In genomic region chr17:38729886-38730525, GRCh38 we compare ENCODE assay signal across 8 cellular contexts. TPM values are rescaled to one million over a fixed set of nuclear protein-coding genes. Genes with fewer than 3 reads are reported as not detected.
DNase-seq lines count a peak whose midpoint lies in the region; ATAC-seq and TF ChIP-seq lines count a peak whose summit lies in the region.

CISD3 (plus strand) TSS chr17:38730341; CDS start chr17:38730359, 18 bp downstream.

- ATAC-seq in aorta (ENCODE audit: low FRiP score): peak; percentile 93

- H3K4me3 ChIP-seq in GM08714 (ENCODE audit: low read length) (peak within 1 kb of the TSS; percentile 80), HFF-Myc (replicated peaks; ENCODE audit: low read depth, low read length) (peak within 1 kb of the TSS; percentile 83), aorta (ENCODE audit: low read length in 2 of 2) (peak within 1 kb of the TSS; percentile 50 to 69)

- TF ChIP-seq CTCF in HFF-Myc (IDR thresholded peaks at IDR 0.05; ENCODE audit: low read depth, low read length, missing control alignments): peak; percentile 24

- H3K27me3 ChIP-seq in aorta (ENCODE audit: control insufficient read depth in 1 of 2, insufficient read depth in 2 of 2, low read length in 1 of 2): no peaks in the 10 kb centered on the region

- H3K9me3 ChIP-seq in aorta (ENCODE audit: control insufficient read depth, low read length): no peaks in the 10 kb centered on the region

- intact Hi-C loops in aorta (cut with DNase I): loop anchor here in 1 of 2 donors (2.0 to 10.0 kb wide), 2 partner anchors 23 to 425 kb away; partner anchors contain the start of gene PLXDC1

- WGBS in aorta, 2 donors: 0 to 1% methylated on average over 44 to 92 of the region's 92 CpGs

- no peaks in the 10 kb centered on the region for H3K4me1 ChIP-seq in aorta (ENCODE audit: control insufficient read depth in 1 of 2, insufficient read depth in 2 of 2, low read length in 2 of 2)

- no peak for DNase-seq in HFF-Myc (ENCODE audit: extremely low read depth, low read depth)
- DNase-seq in NCI-H1048 (lab: John Stamatoyannopoulos, UW): peak; percentile 44
- peak; percentile 70 to 95 (median 83) for DNase-seq in T-helper 2 cell
- DNase-seq in amygdala (lab: John Stamatoyannopoulos, UW): peak in 44 of 56 donors; percentile 29 to 84 (median 60)
- peak; percentile 95 for DNase-seq in hepatic stellate cell (ENCODE audit: low spot score)
- DNase-seq in retina: peak; percentile 85
- peak; percentile 91 to 96 for DNase-seq in aorta

- no peaks in the 10 kb centered on the region for H3K36me3 ChIP-seq in aorta (ENCODE audit: control insufficient read depth in 1 of 2, insufficient read depth in 2 of 2, low read length in 1 of 2)

- H3K27ac ChIP-seq in aorta (ENCODE audit: low read depth in 1 of 2, low read length in 2 of 2): peak within 1 kb of the TSS in 1 of 2 donors; percentile 84

RNA-seq across cellular contexts. Expression of gene CISD3, which starts in this region (rescaled TPM):
- total RNA-seq in aorta: 10 to 100 TPM; 18.3 to 18.8 TPM
- 10 to 100 TPM; 42.4 to 59.0 TPM for polyA plus RNA-seq in aorta
